In genomic region chr20:54129350-54129749, GRCh38 we compare ENCODE assay signal across 38 cellular contexts. TPM values are rescaled to one million over a fixed set of nuclear protein-coding genes. Genes with fewer than 3 reads are reported as not detected.
"Had no signal": no experiment of that assay in that cellular context is flagged by ENCODE, and none has a peak within 500 bp of the region (broad histone marks: within the 10 kb centered on the region; RNA-seq: fewer than 3 reads in every experiment).

No MANE protein-coding gene starts in this region.

- H3K4me1 Mint-ChIP-seq: activated CD4-positive, alpha-beta T cell treated with anti-CD3 and anti-CD28 coated beads for 36 hours; activated CD4-positive, alpha-beta T cell treated with anti-CD3 and anti-CD28 coated beads, Interleukin-2, amount 10 ng/mL, durations not matched to agents 24 days and 14 days; activated CD8-positive, alpha-beta memory T cell treated with anti-CD3 and anti-CD28 coated beads, Interleukin-2, amount 10 ng/mL, durations not matched to agents 7 days and 5 days; activated naive CD4-positive, alpha-beta T cell treated with anti-CD3 and anti-CD28 coated beads, Interleukin-2, amount 50 U/mL, for 24 hours; activated naive CD8-positive, alpha-beta T cell treated with anti-CD3 and anti-CD28 coated beads for 36 hours; activated naive CD8-positive, alpha-beta T cell treated with anti-CD3 and anti-CD28 coated beads, Interleukin-2, amount 50 U/mL, for 24 hours; T-helper 17 cell had no signal

- H3K4me1 ChIP-seq: adrenal gland, body of pancreas, esophagus muscularis mucosa, gastroesophageal sphincter had no signal

- ATAC-seq: activated CD4-positive, alpha-beta T cell treated with anti-CD3 and anti-CD28 coated beads for 36 hours; activated CD8-positive, alpha-beta memory T cell treated with anti-CD3 and anti-CD28 coated beads, Interleukin-2, amount 10 ng/mL, durations not matched to agents 7 days and 5 days; activated CD8-positive, alpha-beta T cell treated with anti-CD3 and anti-CD28 coated beads, Interleukin-2, amount 10 ng/mL, durations not matched to agents 7 days and 5 days; activated naive CD8-positive, alpha-beta T cell treated with anti-CD3 and anti-CD28 coated beads, Interleukin-2, amount 50 U/mL, for 24 hours; body of pancreas; effector memory CD8-positive, alpha-beta T cell; gastroesophageal sphincter; T-helper 17 cell had no signal

- H3K4me3 ChIP-seq: adrenal gland, body of pancreas, esophagus muscularis mucosa, gastroesophageal sphincter had no signal

- H3K9me3 Mint-ChIP-seq: activated naive CD8-positive, alpha-beta T cell treated with anti-CD3 and anti-CD28 coated beads, Interleukin-2, amount 50 U/mL, for 24 hours; effector memory CD8-positive, alpha-beta T cell had no signal

- DNase-seq: activated CD4-positive, alpha-beta memory T cell treated with anti-CD3 and anti-CD28 coated beads for 36 hours; activated CD4-positive, alpha-beta T cell treated with anti-CD3 and anti-CD28 coated beads for 36 hours; activated CD4-positive, alpha-beta T cell treated with anti-CD3 and anti-CD28 coated beads, Interleukin-2, amount 10 ng/mL, durations not matched to agents 24 days and 14 days; activated CD4-positive, CD25-positive, alpha-beta regulatory T cell; activated CD4-positive, CD25-positive, alpha-beta regulatory T cell treated with anti-CD3 and anti-CD28 coated beads, Interleukin-2, amount 50 U/mL, for 72 hours; activated CD8-positive, alpha-beta memory T cell treated with anti-CD3 and anti-CD28 coated beads, Interleukin-2, amount 10 ng/mL, durations not matched to agents 7 days and 5 days; activated CD8-positive, alpha-beta memory T cell treated with anti-CD3 and anti-CD28 coated beads, Interleukin-2, amount 50 U/mL, for 4 hours; activated CD8-positive, alpha-beta T cell treated with anti-CD3 and anti-CD28 coated beads, Interleukin-2, amount 10 ng/mL, durations not matched to agents 7 days and 5 days; activated effector memory CD4-positive, alpha-beta T cell treated with anti-CD3 and anti-CD28 coated beads, Interleukin-2, amount 50 U/mL, for 16 hours; activated naive CD4-positive, alpha-beta T cell treated with anti-CD3 and anti-CD28 coated beads for 36 hours; activated naive CD8-positive, alpha-beta T cell treated with anti-CD3 and anti-CD28 coated beads for 36 hours; activated naive CD8-positive, alpha-beta T cell treated with anti-CD3 and anti-CD28 coated beads, Interleukin-2, amount 50 U/mL, for 24 hours; activated T-cell treated with anti-CD3 and anti-CD28 coated beads, Interleukin-2, amount 50 U/mL, for 1 hour; activated T-cell treated with anti-CD3 and anti-CD28 coated beads, Interleukin-2, amount 50 U/mL, for 48 hours; adrenal gland; amygdala; aorta; body of pancreas; caudate nucleus; cortex of kidney; dermis blood vessel endothelial cell; effector CD4-positive, alpha-beta T cell; effector memory CD8-positive, alpha-beta T cell; erythroblast; foreskin melanocyte; T-helper 1 cell; T-helper 17 cell; T1000; WERI-Rb-1 had no signal

- H3K27me3 ChIP-seq: body of pancreas had no signal

- FAIRE-seq: colon had no signal

- H3K27ac ChIP-seq: adrenal gland, body of pancreas, esophagus muscularis mucosa, gastroesophageal sphincter, WERI-Rb-1 had no signal

- H3K27ac Mint-ChIP-seq: activated CD4-positive, alpha-beta memory T cell treated with anti-CD3 and anti-CD28 coated beads for 36 hours; activated CD4-positive, alpha-beta T cell treated with anti-CD3 and anti-CD28 coated beads for 36 hours; activated CD4-positive, alpha-beta T cell treated with anti-CD3 and anti-CD28 coated beads, Interleukin-2, amount 10 ng/mL, durations not matched to agents 24 days and 14 days; activated CD8-positive, alpha-beta memory T cell treated with anti-CD3 and anti-CD28 coated beads, Interleukin-2, amount 10 ng/mL, durations not matched to agents 7 days and 5 days; activated CD8-positive, alpha-beta T cell treated with anti-CD3 and anti-CD28 coated beads, Interleukin-2, amount 10 ng/mL, durations not matched to agents 7 days and 5 days; activated naive CD4-positive, alpha-beta T cell treated with anti-CD3 and anti-CD28 coated beads for 36 hours; activated naive CD4-positive, alpha-beta T cell treated with anti-CD3 and anti-CD28 coated beads, Interleukin-2, amount 50 U/mL, for 24 hours; activated naive CD8-positive, alpha-beta T cell treated with anti-CD3 and anti-CD28 coated beads for 36 hours; activated naive CD8-positive, alpha-beta T cell treated with anti-CD3 and anti-CD28 coated beads, Interleukin-2, amount 50 U/mL, for 24 hours; activated T-helper 1 cell treated with anti-CD3 and anti-CD28 coated beads, Interleukin-12 subunit alpha, Interleukin-12 subunit beta, Interleukin-2, Interleukin-4 antibody, amounts not matched to agents 30 ng/mL and 10 ng/mL and 1 ng/mL, durations not matched to agents 14 hours and 24 hours and 36 hours; activated T-helper 2 cell treated with anti-CD3 and anti-CD28 coated beads, Interferon-gamma antibody, Interleukin-2, Interleukin-4, amounts not matched to agents 10 μg/mL and 5 μg/mL and 100 μg/mL, durations not matched to agents 14 hours and 24 hours and 36 hours; effector memory CD8-positive, alpha-beta T cell; T-helper 17 cell; T-helper 2 cell treated with Interferon-gamma antibody and Interleukin-4, amounts not matched to agents 5 μg/mL and 100 μg/mL, for 36 hours had no signal

- H3K36me3 ChIP-seq: adrenal gland, esophagus muscularis mucosa, gastroesophageal sphincter, WERI-Rb-1 had no signal

- H3K4me3 Mint-ChIP-seq: activated CD4-positive, alpha-beta memory T cell treated with anti-CD3 and anti-CD28 coated beads for 36 hours; activated CD4-positive, alpha-beta T cell treated with anti-CD3 and anti-CD28 coated beads for 36 hours; activated CD4-positive, alpha-beta T cell treated with anti-CD3 and anti-CD28 coated beads, Interleukin-2, amount 10 ng/mL, durations not matched to agents 24 days and 14 days; activated CD8-positive, alpha-beta memory T cell treated with anti-CD3 and anti-CD28 coated beads, Interleukin-2, amount 10 ng/mL, durations not matched to agents 7 days and 5 days; activated CD8-positive, alpha-beta T cell treated with anti-CD3 and anti-CD28 coated beads, Interleukin-2, amount 10 ng/mL, durations not matched to agents 7 days and 5 days; activated naive CD4-positive, alpha-beta T cell treated with anti-CD3 and anti-CD28 coated beads for 36 hours; activated naive CD4-positive, alpha-beta T cell treated with anti-CD3 and anti-CD28 coated beads, Interleukin-2, amount 50 U/mL, for 24 hours; activated naive CD8-positive, alpha-beta T cell treated with anti-CD3 and anti-CD28 coated beads for 36 hours; activated naive CD8-positive, alpha-beta T cell treated with anti-CD3 and anti-CD28 coated beads, Interleukin-2, amount 50 U/mL, for 24 hours; activated T-helper 1 cell treated with anti-CD3 and anti-CD28 coated beads, Interleukin-12 subunit alpha, Interleukin-12 subunit beta, Interleukin-2, Interleukin-4 antibody, amounts not matched to agents 30 ng/mL and 10 ng/mL and 1 ng/mL, durations not matched to agents 14 hours and 24 hours and 36 hours; effector memory CD8-positive, alpha-beta T cell; T-helper 17 cell; T-helper 2 cell treated with Interferon-gamma antibody and Interleukin-4, amounts not matched to agents 5 μg/mL and 100 μg/mL, for 36 hours had no signal

- H3K27me3 Mint-ChIP-seq: activated CD4-positive, alpha-beta T cell treated with anti-CD3 and anti-CD28 coated beads, Interleukin-2, amount 10 ng/mL, durations not matched to agents 24 days and 14 days; activated CD8-positive, alpha-beta memory T cell treated with anti-CD3 and anti-CD28 coated beads, Interleukin-2, amount 10 ng/mL, durations not matched to agents 7 days and 5 days; activated naive CD8-positive, alpha-beta T cell treated with anti-CD3 and anti-CD28 coated beads for 36 hours; T-helper 17 cell had no signal

- H3K9me3 ChIP-seq: adrenal gland had no signal

- H3K36me3 Mint-ChIP-seq: activated CD4-positive, alpha-beta memory T cell treated with anti-CD3 and anti-CD28 coated beads for 36 hours; activated CD8-positive, alpha-beta memory T cell treated with anti-CD3 and anti-CD28 coated beads, Interleukin-2, amount 10 ng/mL, durations not matched to agents 7 days and 5 days; activated naive CD4-positive, alpha-beta T cell treated with anti-CD3 and anti-CD28 coated beads, Interleukin-2, amount 50 U/mL, for 24 hours; activated naive CD8-positive, alpha-beta T cell treated with anti-CD3 and anti-CD28 coated beads for 36 hours had no signal

RNA-seq across cellular contexts. Expression of gene CYP24A1, which starts 44.4 kb away (rescaled TPM):
- total RNA-seq: activated CD4-positive, alpha-beta T cell treated with anti-CD3 and anti-CD28 coated beads, Interleukin-2, amount 10 ng/mL, durations not matched to agents 24 days and 14 days; activated CD8-positive, alpha-beta memory T cell treated with anti-CD3 and anti-CD28 coated beads, Interleukin-2, amount 10 ng/mL, durations not matched to agents 7 days and 5 days; activated CD8-positive, alpha-beta T cell treated with anti-CD3 and anti-CD28 coated beads, Interleukin-2, amount 10 ng/mL, durations not matched to agents 7 days and 5 days; activated naive CD4-positive, alpha-beta T cell treated with anti-CD3 and anti-CD28 coated beads for 36 hours; activated naive CD8-positive, alpha-beta T cell treated with anti-CD3 and anti-CD28 coated beads for 36 hours; activated T-helper 1 cell treated with anti-CD3 and anti-CD28 coated beads, Interleukin-12 subunit alpha, Interleukin-12 subunit beta, Interleukin-2, Interleukin-4 antibody, amounts not matched to agents 30 ng/mL and 10 ng/mL and 1 ng/mL, durations not matched to agents 14 hours and 24 hours and 36 hours; activated T-helper 2 cell treated with anti-CD3 and anti-CD28 coated beads, Interferon-gamma antibody, Interleukin-2, Interleukin-4, amounts not matched to agents 10 μg/mL and 5 μg/mL and 100 μg/mL, durations not matched to agents 14 hours and 24 hours and 36 hours; adrenal gland; aorta; body of pancreas; chondrocyte; dermis blood vessel endothelial cell; esophagus muscularis mucosa; glomerular endothelial cell had no signal
- polyA plus RNA-seq: aorta had no signal

RNA-seq across cellular contexts. Expression of gene BCAS1, which starts 59.0 kb away (rescaled TPM):
- total RNA-seq: activated CD4-positive, alpha-beta T cell treated with anti-CD3 and anti-CD28 coated beads, Interleukin-2, amount 10 ng/mL, durations not matched to agents 24 days and 14 days; activated CD8-positive, alpha-beta T cell treated with anti-CD3 and anti-CD28 coated beads, Interleukin-2, amount 10 ng/mL, durations not matched to agents 7 days and 5 days; activated T-helper 1 cell treated with anti-CD3 and anti-CD28 coated beads, Interleukin-12 subunit alpha, Interleukin-12 subunit beta, Interleukin-2, Interleukin-4 antibody, amounts not matched to agents 30 ng/mL and 10 ng/mL and 1 ng/mL, durations not matched to agents 14 hours and 24 hours and 36 hours; activated T-helper 2 cell treated with anti-CD3 and anti-CD28 coated beads, Interferon-gamma antibody, Interleukin-2, Interleukin-4, amounts not matched to agents 10 μg/mL and 5 μg/mL and 100 μg/mL, durations not matched to agents 14 hours and 24 hours and 36 hours; chondrocyte; dermis blood vessel endothelial cell; glomerular endothelial cell had no signal
